ENCODE assay signal across 1 cellular context in the genomic region with DNA sequence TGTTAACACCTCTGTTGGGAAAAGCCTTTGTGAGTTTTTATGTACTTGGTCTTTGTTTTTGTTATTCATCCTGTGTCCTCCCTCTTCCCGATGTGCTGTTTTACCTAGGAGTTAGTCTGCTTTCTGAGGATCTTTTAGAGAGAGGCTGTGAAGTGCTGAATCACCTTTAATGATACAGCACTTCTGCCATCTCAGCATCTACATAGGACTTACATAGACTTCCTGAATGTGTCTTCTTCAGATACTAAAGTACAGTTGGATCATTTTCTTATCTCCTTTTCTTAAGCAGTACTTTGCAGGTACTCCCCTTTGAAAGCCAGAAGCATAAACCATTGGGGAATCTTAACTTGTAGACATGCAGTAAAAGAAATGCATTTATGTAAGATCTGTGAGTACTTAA.
TF ChIP-seq lines count a peak whose summit lies in the region.

No MANE protein-coding gene starts in this region.

TF ChIP-seq in K562, 482 proteins besides CTCF, POLR2A, EP300 and RAD21 (continued from another document):
- peak; percentile 28; the same call in 1 of the 2 replicates for TF ChIP-seq ZKSCAN8 (CRISPR knock-in tag; IDR thresholded peaks at IDR 0.05)
- TF ChIP-seq MCM3 (IDR thresholded peaks at IDR 0.05), result no peak
- TF ChIP-seq RFX1 (IDR thresholded peaks at IDR 0.05), result no peak
- peak; percentile 98 for TF ChIP-seq MAFF (IDR thresholded peaks at IDR 0.05; ENCODE audit: low read length)
- no peak for TF ChIP-seq GABPB2 (CRISPR knock-in tag; conservative IDR thresholded peaks at IDR 0.05)
- no peak for TF ChIP-seq MCM7 (IDR thresholded peaks at IDR 0.05)
- peak; percentile 63 for TF ChIP-seq CBFA2T2 (conservative IDR thresholded peaks at IDR 0.05)
- 0 out of 3 replicates have a peak, but pooled peaks of 1 of the 2 experiments have one; percentile 14 for TF ChIP-seq CBX3 (IDR thresholded peaks at IDR 0.05; ENCODE audit: borderline replicate concordance in 1 of 2, low read length in 2 of 2)
- no peak for TF ChIP-seq KDM5B (IDR thresholded peaks at IDR 0.05; ENCODE audit: insufficient replicate concordance, low read depth, low read length)
- no peak for TF ChIP-seq PHF8 (IDR thresholded peaks at IDR 0.05; ENCODE audit: borderline replicate concordance, low read length)
- no peak for TF ChIP-seq TEAD2 (tag; IDR thresholded peaks at IDR 0.05)
- no peak for TF ChIP-seq ZNF217 (CRISPR knock-in tag; IDR thresholded peaks at IDR 0.05)
- peak; percentile 91 for TF ChIP-seq DPF2 (IDR thresholded peaks at IDR 0.05)
- TF ChIP-seq GTF2A2 (tag; IDR thresholded peaks at IDR 0.05), result no peak
- peak; percentile 67 for TF ChIP-seq TAL1 (IDR thresholded peaks at IDR 0.05)
- peak; percentile 61; the same call in 1 of the 2 replicates for TF ChIP-seq JUND (IDR thresholded peaks at IDR 0.05; ENCODE audit: borderline replicate concordance, low read depth, low read length)
- TF ChIP-seq JUND (tag; IDR thresholded peaks at IDR 0.05; ENCODE audit: borderline replicate concordance, low read depth, low read length), result no peak; the same call in 2 of the 3 replicates
- TF ChIP-seq PCBP2 (IDR thresholded peaks at IDR 0.05; ENCODE audit: low read depth, low read length, poor library complexity, severe bottlenecking), result no peak
- TF ChIP-seq, protein P1, sequence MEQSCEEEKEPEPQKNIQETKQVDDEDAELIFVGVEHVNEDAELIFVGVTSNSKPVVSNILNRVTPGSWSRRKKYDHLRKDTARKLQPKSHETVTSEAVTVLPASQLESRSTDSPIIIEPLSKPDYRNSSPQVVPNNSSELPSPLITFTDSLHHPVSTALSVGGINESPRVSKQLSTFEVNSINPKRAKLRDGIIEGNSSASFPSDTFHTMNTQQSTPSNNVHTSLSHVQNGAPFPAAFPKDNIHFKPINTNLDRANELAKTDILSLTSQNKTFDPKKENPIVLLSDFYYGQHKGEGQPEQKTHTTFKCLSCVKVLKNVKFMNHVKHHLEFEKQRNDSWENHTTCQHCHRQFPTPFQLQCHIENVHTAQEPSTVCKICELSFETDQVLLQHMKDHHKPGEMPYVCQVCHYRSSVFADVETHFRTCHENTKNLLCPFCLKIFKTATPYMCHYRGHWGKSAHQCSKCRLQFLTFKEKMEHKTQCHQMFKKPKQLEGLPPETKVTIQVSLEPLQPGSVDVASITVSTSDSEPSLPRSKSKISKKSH (CRISPR knock-in tag; IDR thresholded peaks at IDR 0.05), result no peak
- peak; percentile 60; the same call in 1 of the 2 replicates for TF ChIP-seq NCOR1 (IDR thresholded peaks at IDR 0.05)
- TF ChIP-seq MYC (IDR thresholded peaks at IDR 0.05; ENCODE audit: low read depth, low read length), result no peak
- no peak for TF ChIP-seq MYC (CRISPR knock-in tag; IDR thresholded peaks at IDR 0.05; ENCODE audit: borderline replicate concordance, low read depth)
- TF ChIP-seq TRIM24 (IDR thresholded peaks at IDR 0.05), result peak; percentile 47 to 62; a peak in 3 of 4 replicates
- TF ChIP-seq TCF3 (CRISPR knock-in tag; IDR thresholded peaks at IDR 0.05), result peak; percentile 69
- TF ChIP-seq, protein P2, sequence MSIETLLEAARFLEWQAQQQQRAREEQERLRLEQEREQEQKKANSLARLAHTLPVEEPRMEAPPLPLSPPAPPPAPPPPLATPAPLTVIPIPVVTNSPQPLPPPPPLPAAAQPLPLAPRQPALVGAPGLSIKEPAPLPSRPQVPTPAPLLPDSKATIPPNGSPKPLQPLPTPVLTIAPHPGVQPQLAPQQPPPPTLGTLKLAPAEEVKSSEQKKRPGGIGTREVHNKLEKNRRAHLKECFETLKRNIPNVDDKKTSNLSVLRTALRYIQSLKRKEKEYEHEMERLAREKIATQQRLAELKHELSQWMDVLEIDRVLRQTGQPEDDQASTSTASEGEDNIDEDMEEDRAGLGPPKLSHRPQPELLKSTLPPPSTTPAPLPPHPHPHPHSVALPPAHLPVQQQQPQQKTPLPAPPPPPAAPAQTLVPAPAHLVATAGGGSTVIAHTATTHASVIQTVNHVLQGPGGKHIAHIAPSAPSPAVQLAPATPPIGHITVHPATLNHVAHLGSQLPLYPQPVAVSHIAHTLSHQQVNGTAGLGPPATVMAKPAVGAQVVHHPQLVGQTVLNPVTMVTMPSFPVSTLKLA (conservative IDR thresholded peaks at IDR 0.05), result peak in 1 of 2 experiments; percentile 29; a peak in 1 of 4 replicates
- TF ChIP-seq, protein P3, sequence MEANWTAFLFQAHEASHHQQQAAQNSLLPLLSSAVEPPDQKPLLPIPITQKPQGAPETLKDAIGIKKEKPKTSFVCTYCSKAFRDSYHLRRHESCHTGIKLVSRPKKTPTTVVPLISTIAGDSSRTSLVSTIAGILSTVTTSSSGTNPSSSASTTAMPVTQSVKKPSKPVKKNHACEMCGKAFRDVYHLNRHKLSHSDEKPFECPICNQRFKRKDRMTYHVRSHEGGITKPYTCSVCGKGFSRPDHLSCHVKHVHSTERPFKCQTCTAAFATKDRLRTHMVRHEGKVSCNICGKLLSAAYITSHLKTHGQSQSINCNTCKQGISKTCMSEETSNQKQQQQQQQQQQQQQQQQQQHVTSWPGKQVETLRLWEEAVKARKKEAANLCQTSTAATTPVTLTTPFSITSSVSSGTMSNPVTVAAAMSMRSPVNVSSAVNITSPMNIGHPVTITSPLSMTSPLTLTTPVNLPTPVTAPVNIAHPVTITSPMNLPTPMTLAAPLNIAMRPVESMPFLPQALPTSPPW (CRISPR knock-in tag; IDR thresholded peaks at IDR 0.05), result 0 out of 2 replicates have a peak, but pooled peaks have one; percentile 18
- peak; percentile 31; the same call in 1 of the 2 replicates for TF ChIP-seq ETV1 (tag; conservative IDR thresholded peaks at IDR 0.05; ENCODE audit: low read depth)
- no peak for TF ChIP-seq ZBED1 (IDR thresholded peaks at IDR 0.05)
- peak; percentile 70; the same call in 1 of the 2 replicates for TF ChIP-seq NBN (IDR thresholded peaks at IDR 0.05; ENCODE audit: low read depth)
- peak; percentile 88 for TF ChIP-seq ARID1B (IDR thresholded peaks at IDR 0.05)
- peak in 1 of 2 experiments; percentile 88; a peak in 2 of 4 replicates for TF ChIP-seq RCOR1 (IDR thresholded peaks at IDR 0.05; ENCODE audit: borderline replicate concordance in 1 of 2, low read depth in 2 of 2, low read length in 2 of 2)
- no peak for TF ChIP-seq ZNF583 (CRISPR knock-in tag; IDR thresholded peaks at IDR 0.05)
- TF ChIP-seq, protein P4, sequence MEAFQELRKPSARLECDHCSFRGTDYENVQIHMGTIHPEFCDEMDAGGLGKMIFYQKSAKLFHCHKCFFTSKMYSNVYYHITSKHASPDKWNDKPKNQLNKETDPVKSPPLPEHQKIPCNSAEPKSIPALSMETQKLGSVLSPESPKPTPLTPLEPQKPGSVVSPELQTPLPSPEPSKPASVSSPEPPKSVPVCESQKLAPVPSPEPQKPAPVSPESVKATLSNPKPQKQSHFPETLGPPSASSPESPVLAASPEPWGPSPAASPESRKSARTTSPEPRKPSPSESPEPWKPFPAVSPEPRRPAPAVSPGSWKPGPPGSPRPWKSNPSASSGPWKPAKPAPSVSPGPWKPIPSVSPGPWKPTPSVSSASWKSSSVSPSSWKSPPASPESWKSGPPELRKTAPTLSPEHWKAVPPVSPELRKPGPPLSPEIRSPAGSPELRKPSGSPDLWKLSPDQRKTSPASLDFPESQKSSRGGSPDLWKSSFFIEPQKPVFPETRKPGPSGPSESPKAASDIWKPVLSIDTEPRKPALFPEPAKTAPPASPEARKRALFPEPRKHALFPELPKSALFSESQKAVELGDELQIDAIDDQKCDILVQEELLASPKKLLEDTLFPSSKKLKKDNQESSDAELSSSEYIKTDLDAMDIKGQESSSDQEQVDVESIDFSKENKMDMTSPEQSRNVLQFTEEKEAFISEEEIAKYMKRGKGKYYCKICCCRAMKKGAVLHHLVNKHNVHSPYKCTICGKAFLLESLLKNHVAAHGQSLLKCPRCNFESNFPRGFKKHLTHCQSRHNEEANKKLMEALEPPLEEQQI (IDR thresholded peaks at IDR 0.05), result no peak
- no peak for TF ChIP-seq FOXA3 (CRISPR knock-in tag; conservative IDR thresholded peaks at IDR 0.05 in 1 of 2, IDR thresholded peaks at IDR 0.05 in 1 of 2)
- 0 out of 2 replicates have a peak, but pooled peaks have one; percentile 38 for TF ChIP-seq FOXM1 (IDR thresholded peaks at IDR 0.05; ENCODE audit: low read depth)
- no peak for TF ChIP-seq FOXM1 (CRISPR knock-in tag; IDR thresholded peaks at IDR 0.05; ENCODE audit: low read depth)
- no peak for TF ChIP-seq POLR2G (IDR thresholded peaks at IDR 0.05; ENCODE audit: low read depth, low read length)
